In genomic region chr11:114359342-114359741, GRCh38 we compare ENCODE assay signal across 16 cellular contexts. TPM values are rescaled to one million over a fixed set of nuclear protein-coding genes. Genes with fewer than 3 reads are reported as not detected.
DNase-seq lines count a peak whose midpoint lies in the region; ATAC-seq, FAIRE-seq and TF ChIP-seq lines count a peak whose summit lies in the region.
"Had no signal": no experiment of that assay in that cellular context is flagged by ENCODE, and none has a peak within 500 bp of the region (broad histone marks: within the 10 kb centered on the region; RNA-seq: fewer than 3 reads in every experiment).

No MANE protein-coding gene starts in this region.

- H3K27me3 ChIP-seq in SK-N-SH (ENCODE audit: insufficient read depth) (no peaks in the 10 kb centered on the region), brain microvascular endothelial cell (replicated peaks) (no peaks in the 10 kb centered on the region)
- H3K27me3 ChIP-seq: BLaER1 treated with 17β-estradiol and CSF1 and Interleukin-3, amounts not matched to agents 10 nM and 100 nM had no signal

- in situ Hi-C loops in brain microvascular endothelial cell (cut with HindIII; ENCODE audit: low pct_ligation_motif_present, low sequenced_read_pairs) = no loop called here

- peaks cover 0 to 3% of the 10 kb centered on the region in 2 experiments; a peak in 2 of 4 replicates for H3K4me1 ChIP-seq in SK-N-SH (ENCODE audit: control insufficient read depth in 1 of 2, insufficient read depth in 2 of 2, low read depth in 1 of 2, low read length in 1 of 2)
- H3K4me1 ChIP-seq: BLaER1 treated with 17β-estradiol and CSF1 and Interleukin-3, amounts not matched to agents 10 nM and 100 nM had no signal

- no peak for TF ChIP-seq EP300 in SK-N-SH (IDR thresholded peaks at IDR 0.05; ENCODE audit: borderline replicate concordance in 1 of 2, low read depth in 1 of 2, low read length in 1 of 2)

- H3K9me3 ChIP-seq in SK-N-SH = no peaks in the 10 kb centered on the region
- H3K9me3 ChIP-seq: BLaER1 treated with 17β-estradiol and CSF1 and Interleukin-3, amounts not matched to agents 10 nM and 100 nM had no signal

- H3K9me2 ChIP-seq in SK-N-SH = no peaks in the 10 kb centered on the region

- no peak for TF ChIP-seq RAD21 in SK-N-SH (IDR thresholded peaks at IDR 0.05; ENCODE audit: low read length)

- CTCF ChIA-PET in SK-N-SH (lab: Yijun Ruan, JAX) = interaction anchor here (1.4 to 1.9 kb wide), 2 partner anchors 12 to 19 kb away, joined by 6 to 10 read pairs; no protein-coding TSS in a partner anchor

- H3K36me3 ChIP-seq in SK-N-SH (replicated peaks in 1 of 2; ENCODE audit: control insufficient read depth in 1 of 2, insufficient read depth in 2 of 2, low read length in 1 of 2) (no peaks in the 10 kb centered on the region), brain microvascular endothelial cell (replicated peaks) (no peaks in the 10 kb centered on the region)
- H3K36me3 ChIP-seq: BLaER1 treated with 17β-estradiol and CSF1 and Interleukin-3, amounts not matched to agents 10 nM and 100 nM had no signal

- H4K20me1 ChIP-seq in SK-N-SH (ENCODE audit: insufficient read depth) = no peaks in the 10 kb centered on the region
- H4K20me1 ChIP-seq: BLaER1 treated with 17β-estradiol and CSF1 and Interleukin-3, amounts not matched to agents 10 nM and 100 nM had no signal

- no peak for TF ChIP-seq CTCF in SK-N-SH (IDR thresholded peaks at IDR 0.05)
- no peak for TF ChIP-seq CTCF in brain microvascular endothelial cell (IDR thresholded peaks at IDR 0.05; ENCODE audit: low read depth, low read length, missing control alignments)
- TF ChIP-seq CTCF in fibroblast of pulmonary artery (IDR thresholded peaks at IDR 0.05; ENCODE audit: low read length, missing control alignments) = no peak
- no peak for TF ChIP-seq CTCF in D721Med (IDR thresholded peaks at IDR 0.05; ENCODE audit: insufficient read depth, missing control alignments)

- peak overlapping the region in 1 of 2 experiments; percentile 48; a peak in 2 of 4 replicates for H3K27ac ChIP-seq in SK-N-SH (ENCODE audit: low read depth in 2 of 2, low read length in 1 of 2)
- H3K27ac ChIP-seq in brain microvascular endothelial cell = peak overlapping the region; percentile 83
- H3K27ac ChIP-seq: 22Rv1; BLaER1 treated with 17β-estradiol and CSF1 and Interleukin-3, amounts not matched to agents 10 nM and 100 nM; RWPE1 had no signal

- H2AFZ ChIP-seq in SK-N-SH (ENCODE audit: low read depth) = peak overlapping the region; percentile 58; the same call in 1 of the 2 replicates

- ATAC-seq in SK-N-SH treated with all-trans-retinoic acid at 6 μM for 48 hours (no peak), GM18868 (IDR thresholded peaks at IDR 0.05; ENCODE audit: unreplicated experiment) (no peak), GM21723 (IDR thresholded peaks at IDR 0.05; ENCODE audit: unreplicated experiment) (no peak)

- peak overlapping the region; percentile 2; the same call in 1 of the 2 replicates for H3K9ac ChIP-seq in SK-N-SH
- H3K9ac ChIP-seq: BLaER1 treated with 17β-estradiol and CSF1 and Interleukin-3, amounts not matched to agents 10 nM and 100 nM had no signal

- H3K4me2 ChIP-seq in SK-N-SH = no peak overlapping the region
- H3K4me2 ChIP-seq: BLaER1 treated with 17β-estradiol and CSF1 and Interleukin-3, amounts not matched to agents 10 nM and 100 nM had no signal

- H3K4me3 ChIP-seq in SK-N-SH (ENCODE audit: low read depth in 2 of 2, low read length in 1 of 2) = no peak overlapping the region
- H3K4me3 ChIP-seq in brain microvascular endothelial cell (ENCODE audit: low read depth, low read length) = no peak overlapping the region
- H3K4me3 ChIP-seq in fibroblast of pulmonary artery (replicated peaks; ENCODE audit: low read depth, low read length) = no peak overlapping the region
- H3K4me3 ChIP-seq: BLaER1 treated with 17β-estradiol and CSF1 and Interleukin-3, amounts not matched to agents 10 nM and 100 nM had no signal

- H3K79me2 ChIP-seq in SK-N-SH (ENCODE audit: insufficient read depth) = no peaks in the 10 kb centered on the region

- DNase-seq in SK-N-SH (no peak), brain microvascular endothelial cell (no peak), fibroblast of pulmonary artery (ENCODE audit: low read depth) (peak; percentile 38), D721Med (ENCODE audit: insufficient read length, low spot score) (no peak), DMS79 (lab: John Stamatoyannopoulos, UW) (no peak)
- DNase-seq: COR-L47, GOT3, NCI-H146, NCI-H2081 treated with DMSO at 0.1 percent for 48 hours had no signal

- POLR2A ChIA-PET in SK-N-SH (lab: Yijun Ruan, JAX) = no interaction called here

- H3F3A ChIP-seq in SK-N-SH (replicated peaks; ENCODE audit: insufficient read depth) = peaks cover 12% of the 10 kb centered on the region

- FAIRE-seq in D721Med (lab: Jason Lieb, UNC) = no peak
- FAIRE-seq: G401.6 had no signal

TF ChIP-seq in SK-N-SH, 30 proteins besides CTCF, POLR2A, EP300 and RAD21 (continues in another document):
- no peak for TF ChIP-seq FOXM1 (IDR thresholded peaks at IDR 0.05; ENCODE audit: low read depth)
- TF ChIP-seq GABPA (IDR thresholded peaks at IDR 0.05; ENCODE audit: low read depth) = no peak
- TF ChIP-seq ELF1 (IDR thresholded peaks at IDR 0.05) = no peak
- TF ChIP-seq YY1 (IDR thresholded peaks at IDR 0.05; ENCODE audit: low read depth) = no peak
- TF ChIP-seq USF1 (IDR thresholded peaks at IDR 0.05; ENCODE audit: borderline replicate concordance, low read depth) = no peak
- no peak for TF ChIP-seq IRF3 (IDR thresholded peaks at IDR 0.05; ENCODE audit: low read depth, low read length)

TF ChIP-seq in SK-N-SH treated with all-trans-retinoic acid at 6 μM for 48 hours, 23 proteins besides CTCF, POLR2A, EP300 and RAD21:
- no peak for TF ChIP-seq PATZ1 (CRISPR knock-in tag; IDR thresholded peaks at IDR 0.05; ENCODE audit: borderline replicate concordance)
- no peak for TF ChIP-seq ZNF70 (CRISPR knock-in tag; IDR thresholded peaks at IDR 0.05)
- TF ChIP-seq ZC3H10 (CRISPR knock-in tag; IDR thresholded peaks at IDR 0.05) = no peak

RNA-seq across cellular contexts. Expression of gene C11orf71, which starts 41.0 kb away (rescaled TPM):
- 7.8 and 8.4 TPM in 2 replicates for polyA plus RNA-seq in SK-N-SH (2012; rRNA removed)
- polyA plus RNA-seq in SK-N-SH (2012; cell fraction: cytosol; rRNA removed) = 6.1 and 6.3 TPM in 2 replicates
- 10.5 and 20.8 TPM in 2 replicates for polyA plus RNA-seq in SK-N-SH (2012; cell fraction: nucleus; rRNA removed)

RNA-seq across cellular contexts. Expression of gene RBM7, which starts 41.1 kb away (rescaled TPM):
- polyA plus RNA-seq in SK-N-SH (2012; rRNA removed) = 19.5 and 22.4 TPM in 2 replicates
- 22.3 and 25.0 TPM in 2 replicates for polyA plus RNA-seq in SK-N-SH (2012; cell fraction: cytosol; rRNA removed)
- 5.0 and 14.9 TPM in 2 replicates for polyA plus RNA-seq in SK-N-SH (2012; cell fraction: nucleus; rRNA removed)
